In genomic region chr17:41329279-41329925, GRCh38 we compare ENCODE assay signal across 8 cellular contexts. TPM values are rescaled to one million over a fixed set of nuclear protein-coding genes. Genes with fewer than 3 reads are reported as not detected.
DNase-seq lines count a peak whose midpoint lies in the region; ATAC-seq and TF ChIP-seq lines count a peak whose summit lies in the region.

No MANE protein-coding gene starts in this region.

- H3K4me3 ChIP-seq in GM23338, result no peak overlapping the region
- H3K4me3 ChIP-seq in OCI-LY1 (ENCODE audit: low read depth, low read length, poor library complexity, severe bottlenecking), result no peak overlapping the region
- no peak overlapping the region for H3K4me3 ChIP-seq in lower lobe of right lung

- peaks cover 0 to 2% (median 0%) of the 10 kb centered on the region in 7 donors for H3K9me3 Mint-ChIP-seq in CD14-positive monocyte
- H3K9me3 Mint-ChIP-seq in GM23338, result no peaks in the 10 kb centered on the region
- no peaks in the 10 kb centered on the region for H3K9me3 Mint-ChIP-seq in chondrocyte (ENCODE audit: low read depth)

- H3F3A ChIP-seq in GM23338 (replicated peaks; ENCODE audit: low read depth), result no peaks in the 10 kb centered on the region
- no peaks in the 10 kb centered on the region for H3F3A ChIP-seq in OCI-LY1 (ENCODE audit: insufficient read depth, low read length)

- H3K79me2 ChIP-seq in GM23338 (replicated peaks; ENCODE audit: insufficient read depth) (no peaks in the 10 kb centered on the region), OCI-LY1 (ENCODE audit: insufficient read depth, low read length) (no peaks in the 10 kb centered on the region)

- no peaks in the 10 kb centered on the region for H3K9me2 ChIP-seq in GM23338 (ENCODE audit: insufficient read depth)
- H3K9me2 ChIP-seq in OCI-LY1 (ENCODE audit: low read depth, low read length), result no peaks in the 10 kb centered on the region

- H3K36me3 Mint-ChIP-seq in CD14-positive monocyte (no peaks in the 10 kb centered on the region), GM23338 (ENCODE audit: low read depth) (no peaks in the 10 kb centered on the region), chondrocyte (ENCODE audit: low read depth) (no peaks in the 10 kb centered on the region)

- DNase-seq in CD14-positive monocyte (ENCODE audit: low spot score) (no peak), GM23338 (ENCODE audit: low spot score) (peak; percentile 77), chondrocyte (ENCODE audit: low spot score) (no peak), lower lobe of right lung (no peak)

- intact Hi-C loops in CD14-positive monocyte (cut with micrococcal nuclease) (loop anchor here in 1 of 2 donors (10.0 kb wide), 1 partner anchor 425 kb away; no protein-coding TSS in a partner anchor), lower lobe of right lung (cut with DNase I) (no loop called here)

- peak; percentile 84 for TF ChIP-seq CTCF in CD14-positive monocyte (IDR thresholded peaks at IDR 0.05)
- TF ChIP-seq CTCF in GM23338 (conservative IDR thresholded peaks at IDR 0.05; ENCODE audit: low read depth in 2 of 2), result peak; percentile 56 to 88
- TF ChIP-seq CTCF in OCI-LY1 (IDR thresholded peaks at IDR 0.05; ENCODE audit: low read length), result peak; percentile 31; the same call in 1 of the 2 replicates
- TF ChIP-seq CTCF in chondrocyte (IDR thresholded peaks at IDR 0.05), result peak; percentile 84
- TF ChIP-seq CTCF in lower lobe of right lung (IDR thresholded peaks at IDR 0.05), result peak; percentile 60

- no peak overlapping the region for H3K9ac ChIP-seq in OCI-LY1 (ENCODE audit: low read length)

- H3K36me3 ChIP-seq in GM23338 (ENCODE audit: insufficient read depth) (no peaks in the 10 kb centered on the region), OCI-LY1 (ENCODE audit: insufficient read depth, low read length) (no peaks in the 10 kb centered on the region), lower lobe of right lung (no peaks in the 10 kb centered on the region)

- H4K20me1 ChIP-seq in GM23338 (replicated peaks; ENCODE audit: insufficient read depth) (no peaks in the 10 kb centered on the region), OCI-LY1 (ENCODE audit: insufficient read depth, low read length) (no peaks in the 10 kb centered on the region)

- H3K4me1 ChIP-seq in GM23338 (ENCODE audit: insufficient read depth) (no peaks in the 10 kb centered on the region), OCI-LY1 (ENCODE audit: insufficient read depth, low read length, severe bottlenecking) (no peaks in the 10 kb centered on the region), lower lobe of right lung (no peaks in the 10 kb centered on the region)

- no peaks in the 10 kb centered on the region for H3K9me3 ChIP-seq in OCI-LY1 (ENCODE audit: low read length)
- no peaks in the 10 kb centered on the region for H3K9me3 ChIP-seq in lower lobe of right lung

- H3K4me1 Mint-ChIP-seq in CD14-positive monocyte (peaks cover 16% of the 10 kb centered on the region), GM23338 (no peaks in the 10 kb centered on the region), chondrocyte (ENCODE audit: low read depth) (no peaks in the 10 kb centered on the region)

- 0 out of 2 replicates have a peak overlapping the region, but pooled peaks have one; percentile 38 for H2AFZ ChIP-seq in GM23338
- H2AFZ ChIP-seq in OCI-LY1 (ENCODE audit: low read length), result no peak overlapping the region

- H3K27me3 Mint-ChIP-seq in CD14-positive monocyte (ENCODE audit: low read depth in 3 of 3) (peaks cover 0 to 3% (median 2%) of the 10 kb centered on the region in 3 donors), GM23338 (ENCODE audit: insufficient read depth, low read depth, poor library complexity) (peaks cover 6% of the 10 kb centered on the region), chondrocyte (ENCODE audit: low read depth) (peaks cover 4% of the 10 kb centered on the region)

- H3K27me3 ChIP-seq in GM23338 (ENCODE audit: insufficient read depth), result no peaks in the 10 kb centered on the region
- H3K27me3 ChIP-seq in OCI-LY1 (ENCODE audit: insufficient read depth, low read length), result no peaks in the 10 kb centered on the region
- no peaks in the 10 kb centered on the region for H3K27me3 ChIP-seq in lower lobe of right lung (ENCODE audit: low read depth)

- H3K27ac Mint-ChIP-seq in CD14-positive monocyte (no peak overlapping the region), GM23338 (no peak overlapping the region), chondrocyte (ENCODE audit: unreplicated experiment) (no peak overlapping the region)

- H3K4me3 Mint-ChIP-seq in CD14-positive monocyte (no peak overlapping the region), GM23338 (no peak overlapping the region), chondrocyte (ENCODE audit: unreplicated experiment) (no peak overlapping the region)

- H3K4me2 ChIP-seq in GM23338 (no peak overlapping the region), OCI-LY1 (ENCODE audit: low read length) (no peak overlapping the region)

- ATAC-seq in GM23338 (peak; percentile 91), lower lobe of right lung (peak; percentile 43 to 64), GM18861 (IDR thresholded peaks at IDR 0.05; ENCODE audit: unreplicated experiment) (no peak), GM19035 (IDR thresholded peaks at IDR 0.05; ENCODE audit: unreplicated experiment) (no peak), GM18519 (IDR thresholded peaks at IDR 0.05; ENCODE audit: low FRiP score, unreplicated experiment) (no peak)

- H3K27ac ChIP-seq in GM23338 (ENCODE audit: low read depth) (no peak overlapping the region), OCI-LY1 (ENCODE audit: low read depth, low read length, poor library complexity, severe bottlenecking) (no peak overlapping the region), lower lobe of right lung (no peak overlapping the region)

TF ChIP-seq in GM23338, 12 proteins besides CTCF, POLR2A, EP300 and RAD21:
- TF ChIP-seq NANOG (IDR thresholded peaks at IDR 0.05; ENCODE audit: borderline replicate concordance), result no peak
- TF ChIP-seq EZH2phosphoT487 (IDR thresholded peaks at IDR 0.05; ENCODE audit: unreplicated experiment), result no peak
- no peak for TF ChIP-seq REST (IDR thresholded peaks at IDR 0.05; ENCODE audit: unreplicated experiment)
- TF ChIP-seq CREB1 (CRISPR knock-in tag; IDR thresholded peaks at IDR 0.05; ENCODE audit: low read depth), result no peak
- TF ChIP-seq ZNF114 (CRISPR knock-in tag; IDR thresholded peaks at IDR 0.05), result no peak
- no peak for TF ChIP-seq POLR2AphosphoS5 (IDR thresholded peaks at IDR 0.05; ENCODE audit: low read depth)
- no peak for TF ChIP-seq JUNB (IDR thresholded peaks at IDR 0.05; ENCODE audit: unreplicated experiment)
- TF ChIP-seq EZH2 (IDR thresholded peaks at IDR 0.05; ENCODE audit: low read depth, unreplicated experiment), result no peak
- TF ChIP-seq ZNF331 (CRISPR knock-in tag; IDR thresholded peaks at IDR 0.05; ENCODE audit: low read depth), result no peak
- TF ChIP-seq STAT1 (IDR thresholded peaks at IDR 0.05; ENCODE audit: unreplicated experiment), result no peak

RNA-seq across cellular contexts. Expression of gene KRTAP17-1, which starts 13.9 kb away (rescaled TPM):
- polyA plus RNA-seq in CD14-positive monocyte (not detected), GM23338 (2016; fragmentation: Nextera tagmentation; extraction: Ambion mirVana) (not detected in 2 replicates)
- total RNA-seq in GM23338 (2014; rRNA removed; shearing (Covaris generic)), result not detected in 2 replicates
- total RNA-seq in chondrocyte (not detected in 3 replicates), lower lobe of right lung (not detected)

RNA-seq across cellular contexts. Expression of gene KRTAP16-1, which starts 20.3 kb away (rescaled TPM):
- polyA plus RNA-seq in CD14-positive monocyte (not detected), GM23338 (2016; fragmentation: Nextera tagmentation; extraction: Ambion mirVana) (not detected in 2 replicates)
- not detected in 2 replicates for total RNA-seq in GM23338 (2014; rRNA removed; shearing (Covaris generic))
- total RNA-seq in chondrocyte (not detected in 3 replicates), lower lobe of right lung (not detected)

RNA-seq across cellular contexts. Expression of gene KRT33A, which starts 21.2 kb away (rescaled TPM):
- not detected for polyA plus RNA-seq in CD14-positive monocyte
- not detected in 2 replicates for total RNA-seq in GM23338 (2014; rRNA removed; shearing (Covaris generic))
- polyA plus RNA-seq in GM23338 (2016; fragmentation: Nextera tagmentation; extraction: Ambion mirVana), result not detected in 2 replicates
- total RNA-seq in chondrocyte, result not detected in 3 replicates
- not detected for total RNA-seq in lower lobe of right lung

RNA-seq across cellular contexts. Expression of gene KRTAP29-1, which starts 26.8 kb away (rescaled TPM):
- not detected for polyA plus RNA-seq in CD14-positive monocyte
- not detected in 2 replicates for total RNA-seq in GM23338 (2014; rRNA removed; shearing (Covaris generic))
- not detected in 2 replicates for polyA plus RNA-seq in GM23338 (2016; fragmentation: Nextera tagmentation; extraction: Ambion mirVana)
- total RNA-seq in chondrocyte, result not detected in 3 replicates
- not detected for total RNA-seq in lower lobe of right lung

RNA-seq across cellular contexts. Expression of gene KRT33B, which starts 40.2 kb away (rescaled TPM):
- polyA plus RNA-seq in CD14-positive monocyte (not detected), GM23338 (2016; fragmentation: Nextera tagmentation; extraction: Ambion mirVana) (not detected in 2 replicates)
- total RNA-seq in GM23338 (2014; rRNA removed; shearing (Covaris generic)), result not detected in 2 replicates
- total RNA-seq in chondrocyte (not detected in 3 replicates), lower lobe of right lung (not detected)

Comparison
In these comparisons a context has a peak if more than half of its experiments do, and no peak if none do; other contexts are left out.
1. CTCF ChIP-seq: peak in every context shown above with its lines; median percentile 84 in CD14-positive monocyte; 84 in chondrocyte; 72 in GM23338; 60 in lower lobe of right lung; 31 in OCI-LY1.
2. ATAC-seq: peak in GM23338 (single experiment) and lower lobe of right lung (2 of 2); none in GM18861 (single experiment), GM19035 (single experiment) and GM18519 (single experiment).